ENCODE assay signal across 30 cellular contexts in the genomic region with DNA sequence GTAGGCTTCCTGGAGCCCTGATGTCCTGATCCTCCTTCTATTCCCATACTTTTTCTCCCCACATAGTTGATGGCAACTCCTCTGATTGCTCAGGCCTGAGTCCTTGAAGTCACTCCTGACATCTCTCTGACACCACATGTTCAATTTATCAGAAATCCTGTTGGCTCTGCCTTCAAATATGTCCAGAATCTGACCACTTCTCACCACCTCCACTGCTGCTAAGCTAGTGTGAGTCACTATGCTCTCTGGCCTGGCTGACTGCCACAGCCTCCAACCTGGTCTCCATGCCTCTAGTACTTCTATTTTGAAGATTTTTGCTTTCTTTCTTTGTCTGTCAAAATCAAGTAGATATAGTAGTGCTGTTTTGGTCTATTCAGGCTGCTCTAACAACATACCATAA. TPM values are rescaled to one million over a fixed set of nuclear protein-coding genes. Genes with fewer than 3 reads are reported as not detected.
DNase-seq lines count a peak whose midpoint lies in the region; ATAC-seq, FAIRE-seq and TF ChIP-seq lines count a peak whose summit lies in the region.
"Had no signal": no experiment of that assay in that cellular context is flagged by ENCODE, and none has a peak within 500 bp of the region (broad histone marks: within the 10 kb centered on the region; RNA-seq: fewer than 3 reads in every experiment).

No MANE protein-coding gene starts in this region.

- no peak overlapping the region for H2AFZ ChIP-seq in astrocyte (ENCODE audit: low read depth, low read length)

- TF ChIP-seq CTCF in astrocyte (IDR thresholded peaks at IDR 0.05; ENCODE audit: insufficient read depth, low read depth, low read length) (no peak), fibroblast of the aortic adventitia (IDR thresholded peaks at IDR 0.05; ENCODE audit: insufficient read depth, low read length) (no peak), retinal pigment epithelial cell (conservative IDR thresholded peaks at IDR 0.05; ENCODE audit: low read depth, low read length) (no peak), progenitor cell of endocrine pancreas (IDR thresholded peaks at IDR 0.05; ENCODE audit: unreplicated experiment) (no peak), GM13976 (IDR thresholded peaks at IDR 0.05; ENCODE audit: borderline replicate concordance, control extremely low read depth, extremely low read depth, insufficient read depth, missing control alignments) (no peak)

- H3K27me3 ChIP-seq in astrocyte (ENCODE audit: insufficient read depth, low read length), result no peaks in the 10 kb centered on the region
- no peaks in the 10 kb centered on the region for H3K27me3 ChIP-seq in effector memory CD4-positive, alpha-beta T cell (replicated peaks; ENCODE audit: control insufficient read depth, insufficient read depth, low read length, poor library complexity, severe bottlenecking)
- H3K27me3 ChIP-seq: gastrocnemius medialis, right atrium auricular region, SJCRH30, tibial artery had no signal

- no peaks in the 10 kb centered on the region for H4K20me1 ChIP-seq in astrocyte (ENCODE audit: insufficient read depth, low read length)

- H3K9ac ChIP-seq in astrocyte (ENCODE audit: low read length), result no peak overlapping the region

- no peak overlapping the region for H3K4me3 ChIP-seq in astrocyte (ENCODE audit: insufficient read depth, low read depth, low read length)
- no peak overlapping the region for H3K4me3 ChIP-seq in fibroblast of the aortic adventitia (ENCODE audit: low read depth, low read length)
- no peak overlapping the region for H3K4me3 ChIP-seq in retinal pigment epithelial cell (ENCODE audit: low read length)
- H3K4me3 ChIP-seq in effector memory CD4-positive, alpha-beta T cell (ENCODE audit: insufficient read depth, low read depth, low read length, poor library complexity, severe bottlenecking), result no peak overlapping the region
- H3K4me3 ChIP-seq: gastrocnemius medialis, GM12878, right atrium auricular region, SJCRH30, tibial artery had no signal

- DNase-seq in LHCN-M2 (ENCODE audit: low read depth) (peak; percentile 2), astrocyte (ENCODE audit: low read depth) (peak; percentile 20), fibroblast of the aortic adventitia (ENCODE audit: low read depth) (peak; percentile 21), retinal pigment epithelial cell (ENCODE audit: low read depth) (peak; percentile 10), progenitor cell of endocrine pancreas (ENCODE audit: low spot score, unreplicated experiment) (no peak), GM13976 (ENCODE audit: low spot score) (no peak)
- DNase-seq in effector memory CD4-positive, alpha-beta T cell, result no peak
- DNase-seq: activated CD4-positive, alpha-beta T cell treated with anti-CD3 and anti-CD28 coated beads for 4 hours; activated T-cell treated with anti-CD3 and anti-CD28 coated beads, Interleukin-2, amount 50 U/mL, for 72 hours; AML-193; CD8-positive, alpha-beta memory T cell; dermis blood vessel endothelial cell; DMS79; gastrocnemius medialis; Karpas-422; NCI-H1105; NCI-H2081; occipital lobe; SJCRH30; stimulated activated CD4-positive, alpha-beta T cell treated with anti-CD3 and anti-CD28 coated beads, Interleukin-12 subunit alpha, Interleukin-12 subunit beta, amount 100 ng/mL, for 4 hours; stimulated activated CD4-positive, alpha-beta T cell treated with anti-CD3 and anti-CD28 coated beads, Interleukin-4, amount 100 ng/mL, for 4 hours; stimulated activated naive CD8-positive, alpha-beta T cell treated with anti-CD3 and anti-CD28 coated beads, Interleukin-15, Interleukin-2, amounts not matched to agents 100 U/mL and 50 U/mL, for 24 hours; tibial artery had no signal

- no peak overlapping the region for H3K4me2 ChIP-seq in astrocyte (ENCODE audit: low read length)

- FAIRE-seq in astrocyte (lab: Jason Lieb, UNC), result no peak
- FAIRE-seq: GM12878 had no signal

- H3K27ac Mint-ChIP-seq in astrocyte (ENCODE audit: unreplicated experiment) (no peak overlapping the region), progenitor cell of endocrine pancreas (no peak overlapping the region)
- H3K27ac Mint-ChIP-seq: activated naive CD8-positive, alpha-beta T cell; activated T-cell treated with anti-CD3 and anti-CD28 coated beads, Interleukin-2, amount 50 U/mL, for 72 hours; brain; CD8-positive, alpha-beta memory T cell had no signal

- H3K9me3 ChIP-seq in astrocyte (ENCODE audit: insufficient read depth, low read depth, low read length), result no peaks in the 10 kb centered on the region
- H3K9me3 ChIP-seq in effector memory CD4-positive, alpha-beta T cell (ENCODE audit: control insufficient read depth, low read length), result no peaks in the 10 kb centered on the region
- H3K9me3 ChIP-seq: gastrocnemius medialis, right atrium auricular region, SJCRH30, tibial artery had no signal

- ATAC-seq in HG02973 (IDR thresholded peaks at IDR 0.05; ENCODE audit: unreplicated experiment), result no peak
- ATAC-seq: activated T-cell treated with anti-CD3 and anti-CD28 coated beads, Interleukin-2, amount 50 U/mL, for 72 hours; gastrocnemius medialis; GM12878; stimulated activated naive CD8-positive, alpha-beta T cell treated with anti-CD3 and anti-CD28 coated beads, Interleukin-15, Interleukin-2, amounts not matched to agents 100 U/mL and 50 U/mL, for 24 hours had no signal

- H3K4me1 Mint-ChIP-seq in astrocyte (ENCODE audit: low read depth, unreplicated experiment) (peaks cover 5% of the 10 kb centered on the region), progenitor cell of endocrine pancreas (ENCODE audit: low read depth) (no peaks in the 10 kb centered on the region)
- H3K4me1 Mint-ChIP-seq: brain; CD8-positive, alpha-beta memory T cell had no signal

- no peaks in the 10 kb centered on the region for H3K4me1 ChIP-seq in astrocyte (ENCODE audit: insufficient read depth, low read length)
- no peaks in the 10 kb centered on the region for H3K4me1 ChIP-seq in effector memory CD4-positive, alpha-beta T cell (ENCODE audit: control insufficient read depth, insufficient read depth, low read length, poor library complexity, severe bottlenecking)
- H3K4me1 ChIP-seq: right atrium auricular region, SJCRH30, tibial artery had no signal

- H3K36me3 ChIP-seq in astrocyte (ENCODE audit: insufficient read depth, low read length), result no peaks in the 10 kb centered on the region
- H3K36me3 ChIP-seq in effector memory CD4-positive, alpha-beta T cell (ENCODE audit: control insufficient read depth, insufficient read depth, low read length), result no peaks in the 10 kb centered on the region
- H3K36me3 ChIP-seq: gastrocnemius medialis, right atrium auricular region, SJCRH30, tibial artery had no signal

- in situ Hi-C loops in GM13976 (cut with MboI; ENCODE audit: low sequenced_read_pairs, unreplicated experiment), result no loop called here

- H3K4me3 Mint-ChIP-seq in astrocyte (ENCODE audit: unreplicated experiment) (no peak overlapping the region), progenitor cell of endocrine pancreas (ENCODE audit: low read depth) (no peak overlapping the region)
- H3K4me3 Mint-ChIP-seq: activated naive CD8-positive, alpha-beta T cell; activated T-cell treated with anti-CD3 and anti-CD28 coated beads, Interleukin-2, amount 50 U/mL, for 72 hours; brain; CD8-positive, alpha-beta memory T cell had no signal

- H3K27me3 Mint-ChIP-seq in astrocyte (ENCODE audit: low read depth, unreplicated experiment) (peaks cover 2% of the 10 kb centered on the region), progenitor cell of endocrine pancreas (no peaks in the 10 kb centered on the region)
- H3K27me3 Mint-ChIP-seq: activated naive CD8-positive, alpha-beta T cell; CD8-positive, alpha-beta memory T cell had no signal

- no peak overlapping the region for H3K27ac ChIP-seq in astrocyte (ENCODE audit: low read depth, low read length)
- no peak overlapping the region for H3K27ac ChIP-seq in effector memory CD4-positive, alpha-beta T cell (ENCODE audit: insufficient read depth, low read length, poor library complexity, severe bottlenecking)
- H3K27ac ChIP-seq: gastrocnemius medialis, SJCRH30, tibial artery had no signal

- H3K9me3 Mint-ChIP-seq in astrocyte (ENCODE audit: unreplicated experiment), result peaks cover 3% of the 10 kb centered on the region
- H3K9me3 Mint-ChIP-seq in progenitor cell of endocrine pancreas (ENCODE audit: low read depth), result peaks cover 3% of the 10 kb centered on the region

- H3K36me3 Mint-ChIP-seq in astrocyte (ENCODE audit: low read depth, unreplicated experiment), result no peaks in the 10 kb centered on the region
- H3K36me3 Mint-ChIP-seq in progenitor cell of endocrine pancreas (ENCODE audit: insufficient read depth), result no peaks in the 10 kb centered on the region
- H3K36me3 Mint-ChIP-seq: activated naive CD8-positive, alpha-beta T cell; brain; CD8-positive, alpha-beta memory T cell had no signal

- H3K79me2 ChIP-seq in astrocyte (ENCODE audit: insufficient read depth, low read length), result no peaks in the 10 kb centered on the region

RNA-seq across cellular contexts. Expression of a gene that starts 53.0 kb away (rescaled TPM):
- not detected in 2 replicates for total RNA-seq in LHCN-M2 (2014; rRNA removed)
- not detected for polyA plus RNA-seq in LHCN-M2 (2012)
- 0.09 TPM in 1 of 2 replicates, not detected in the other for total RNA-seq in astrocyte
- 3.8 TPM in 1 of 2 replicates, not detected in the other for total RNA-seq in fibroblast of the aortic adventitia (ENCODE audit: low replicate concordance)
- total RNA-seq in progenitor cell of endocrine pancreas, result 0.31 TPM in 1 of 2 replicates, not detected in the other
- total RNA-seq: activated CD8-positive, alpha-beta memory T cell treated with anti-CD3 and anti-CD28 coated beads for 36 hours; activated T-cell treated with anti-CD3 and anti-CD28 coated beads, Interleukin-2, amount 50 U/mL, for 72 hours; CD8-positive, alpha-beta memory T cell; dermis blood vessel endothelial cell; gastrocnemius medialis; GM12878; SJCRH30; T-helper 1 cell treated with Interleukin-12 subunit alpha and Interleukin-12 subunit beta and Interleukin-4 antibody, amounts not matched to agents 30 ng/mL and 1 ng/mL, for 36 hours had no signal
- polyA plus RNA-seq: CD8-positive, alpha-beta memory T cell; GM12878 had no signal

RNA-seq across cellular contexts. Expression of a gene that starts 54.8 kb away (rescaled TPM):
- not detected in 2 replicates for total RNA-seq in LHCN-M2 (2014; rRNA removed)
- not detected for polyA plus RNA-seq in LHCN-M2 (2012)
- total RNA-seq in astrocyte, result not detected in 2 replicates
- not detected in 2 replicates for total RNA-seq in fibroblast of the aortic adventitia (ENCODE audit: low replicate concordance)
- total RNA-seq in progenitor cell of endocrine pancreas, result not detected in 2 replicates
- total RNA-seq: activated CD8-positive, alpha-beta memory T cell treated with anti-CD3 and anti-CD28 coated beads for 36 hours; activated T-cell treated with anti-CD3 and anti-CD28 coated beads, Interleukin-2, amount 50 U/mL, for 72 hours; CD8-positive, alpha-beta memory T cell; dermis blood vessel endothelial cell; gastrocnemius medialis; GM12878; occipital lobe; right atrium auricular region; SJCRH30; T-helper 1 cell treated with Interleukin-12 subunit alpha and Interleukin-12 subunit beta and Interleukin-4 antibody, amounts not matched to agents 30 ng/mL and 1 ng/mL, for 36 hours had no signal
- polyA plus RNA-seq: CD8-positive, alpha-beta memory T cell; GM12878 had no signal

Comparison
In these comparisons a context has a peak if more than half of its experiments do, and no peak if none do; other contexts are left out.
1. DNase-seq: peak in LHCN-M2 (single experiment), astrocyte (single experiment), fibroblast of the aortic adventitia (single experiment) and retinal pigment epithelial cell (single experiment); none in progenitor cell of endocrine pancreas (single experiment), GM13976 (single experiment) and effector memory CD4-positive, alpha-beta T cell (0 of 3).